ENCODE assay signal across 8 cellular contexts in the genomic region with DNA sequence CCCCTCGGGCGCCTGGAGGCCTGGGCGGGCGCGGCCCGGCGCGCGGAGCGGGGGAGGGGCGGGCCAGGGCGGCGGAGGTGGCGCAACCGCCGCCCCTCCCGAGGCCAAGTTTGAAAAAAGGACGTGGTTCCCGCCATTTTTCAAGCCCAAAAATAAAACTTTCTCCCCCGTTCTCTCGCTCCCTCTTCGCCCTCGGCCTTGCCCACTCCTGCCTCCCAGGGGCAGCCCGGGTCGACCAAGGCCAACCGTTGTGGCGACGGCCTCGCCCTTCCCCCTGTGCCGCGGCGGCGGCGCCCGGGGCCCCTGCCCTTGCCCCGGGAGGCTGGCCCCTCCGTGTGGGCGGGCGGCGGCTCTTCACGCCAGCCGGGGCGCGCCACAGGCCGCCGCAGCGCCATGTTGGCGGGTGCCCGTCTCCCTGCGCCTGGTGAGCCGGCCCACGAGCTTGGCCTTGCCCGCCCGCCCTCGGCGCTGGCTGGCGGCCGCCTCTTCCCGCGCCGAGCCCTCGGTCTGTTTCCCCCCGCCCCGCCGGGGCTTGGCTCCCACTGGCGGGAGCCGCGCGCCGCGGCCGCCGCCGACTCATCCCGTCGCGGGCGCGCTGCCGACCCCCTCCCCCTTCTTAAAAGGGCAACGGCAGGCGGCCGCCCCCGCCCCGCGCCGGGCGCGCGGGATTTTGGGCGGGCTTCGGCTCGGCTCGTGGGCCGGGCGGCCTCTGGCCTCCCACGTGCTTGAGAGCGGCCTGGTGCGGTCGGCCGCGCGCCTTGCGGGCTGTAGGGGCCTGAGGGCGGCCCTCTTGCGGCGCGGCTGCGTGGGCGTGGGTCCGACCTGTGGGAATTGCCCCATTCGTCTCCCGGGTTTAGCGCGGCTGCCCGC. TPM values are rescaled to one million over a fixed set of nuclear protein-coding genes. Genes with fewer than 3 reads are reported as not detected.
A peak's percentile ranks its signal among the peaks of the same experiment; 100 is the strongest.
DNase-seq lines count a peak whose midpoint lies in the region; ATAC-seq, FAIRE-seq and TF ChIP-seq lines count a peak whose summit lies in the region.

No MANE protein-coding gene starts in this region.

- no peaks in the 10 kb centered on the region for H3K9me3 Mint-ChIP-seq in chondrocyte (ENCODE audit: low read depth)

- peak; percentile 82 for TF ChIP-seq POLR2A in GM12892 (IDR thresholded peaks at IDR 0.05; ENCODE audit: low read depth, low read length)

- peaks cover 55% of the 10 kb centered on the region for H3K4me1 Mint-ChIP-seq in chondrocyte (ENCODE audit: low read depth)

- peak; percentile 9 for TF ChIP-seq CTCF in chondrocyte (IDR thresholded peaks at IDR 0.05)

- FAIRE-seq in GM12892 (lab: Jason Lieb, UNC): peak; percentile 38

- H3K27me3 Mint-ChIP-seq in chondrocyte (ENCODE audit: low read depth): no peaks in the 10 kb centered on the region

- DNase-seq in GM12892 (ENCODE audit: insufficient read length) (peak; percentile 63), NCI-H2171 treated with DMSO at 0.1 percent for 48 hours (lab: John Stamatoyannopoulos, UW) (peak; percentile 64), chondrocyte (ENCODE audit: low spot score) (no peak), kidney glomerular epithelial cell (lab: John Stamatoyannopoulos, UW) (peak; percentile 51), NCI-H128 (lab: John Stamatoyannopoulos, UW; ENCODE audit: unreplicated experiment) (no peak)
- DNase-seq in activated CD4-positive, alpha-beta T cell treated with anti-CD3 and anti-CD28 coated beads for 24 hours (ENCODE audit: low read depth in 2 of 2): peak; percentile 66 to 72
- peak; percentile 87 for DNase-seq in stimulated activated CD4-positive, alpha-beta T cell treated with anti-CD3 and anti-CD28 coated beads, Interleukin-15, amount 100 ng/mL, for 24 hours

- no peaks in the 10 kb centered on the region for H3K36me3 Mint-ChIP-seq in chondrocyte (ENCODE audit: low read depth)

- H3K27ac Mint-ChIP-seq in chondrocyte (ENCODE audit: unreplicated experiment): no peak overlapping the region

- ATAC-seq in HG02763 (IDR thresholded peaks at IDR 0.05; ENCODE audit: unreplicated experiment): peak; percentile 28

- peak overlapping the region; percentile 57 for H3K4me3 Mint-ChIP-seq in chondrocyte (ENCODE audit: unreplicated experiment)

RNA-seq across cellular contexts. Expression of a gene that starts 1.3 kb away (rescaled TPM):
- 277 TPM for polyA plus RNA-seq in GM12892 (2012; ENCODE audit: missing spikeins)
- 77.6 to 86.1 TPM (median 86.0 TPM) in 3 replicates for total RNA-seq in chondrocyte

RNA-seq across cellular contexts. Expression of a gene that starts 46.5 kb away (rescaled TPM):
- polyA plus RNA-seq in GM12892 (2012; ENCODE audit: missing spikeins): not detected
- total RNA-seq in chondrocyte: not detected in 3 replicates

Comparison
In these comparisons a context has a peak if more than half of its experiments do, and no peak if none do; other contexts are left out.
1. DNase-seq: peak in GM12892 (single experiment), NCI-H2171 treated with DMSO at 0.1 percent for 48 hours (single experiment), activated CD4-positive, alpha-beta T cell treated with anti-CD3 and anti-CD28 coated beads for 24 hours (2 of 2), kidney glomerular epithelial cell (single experiment) and stimulated activated CD4-positive, alpha-beta T cell treated with anti-CD3 and anti-CD28 coated beads, Interleukin-15, amount 100 ng/mL, for 24 hours (single experiment); none in chondrocyte (single experiment) and NCI-H128 (single experiment).